1 cellular context compared by ENCODE assay signal in the genomic region with DNA sequence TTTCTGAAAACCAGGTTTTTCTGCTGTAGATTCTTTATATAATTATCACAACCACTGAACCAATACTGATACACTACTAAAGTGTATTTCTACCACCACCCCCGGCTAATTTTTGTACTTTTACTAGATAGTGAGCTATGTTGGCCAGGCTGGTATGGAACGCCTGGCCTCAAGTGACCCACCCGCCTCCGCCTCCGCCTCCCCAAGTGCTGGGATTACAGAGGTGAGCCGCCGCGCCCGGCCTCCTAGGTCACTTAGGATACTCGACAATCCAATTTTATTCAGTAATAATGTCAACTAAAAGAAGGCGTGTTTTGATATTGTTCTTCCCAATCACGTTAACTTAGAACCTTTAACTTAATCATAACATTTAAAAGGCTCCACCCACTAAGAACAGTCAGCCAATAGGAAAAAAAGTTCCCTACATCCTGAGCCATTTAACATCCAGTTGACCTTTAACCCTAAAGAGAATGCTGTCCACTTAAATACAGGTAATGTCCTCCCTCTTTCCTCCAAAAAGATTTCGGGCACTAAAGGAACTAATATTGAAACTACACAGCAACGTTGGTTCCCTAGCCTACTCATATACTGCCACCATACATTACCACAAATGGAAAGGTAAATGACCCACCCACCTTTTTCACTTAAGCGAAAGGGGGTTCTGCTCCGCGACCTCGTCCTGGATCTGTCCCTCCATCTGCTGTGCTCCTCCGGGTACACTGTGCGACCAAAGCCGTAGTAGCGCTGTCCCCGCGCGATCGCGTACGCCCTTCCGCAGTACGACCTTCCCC.
TF ChIP-seq lines count a peak whose summit lies in the region.

No MANE protein-coding gene starts in this region.

TF ChIP-seq in HepG2, 621 proteins besides CTCF, POLR2A, EP300 and RAD21 (continued from another document):
- TF ChIP-seq, protein P1, sequence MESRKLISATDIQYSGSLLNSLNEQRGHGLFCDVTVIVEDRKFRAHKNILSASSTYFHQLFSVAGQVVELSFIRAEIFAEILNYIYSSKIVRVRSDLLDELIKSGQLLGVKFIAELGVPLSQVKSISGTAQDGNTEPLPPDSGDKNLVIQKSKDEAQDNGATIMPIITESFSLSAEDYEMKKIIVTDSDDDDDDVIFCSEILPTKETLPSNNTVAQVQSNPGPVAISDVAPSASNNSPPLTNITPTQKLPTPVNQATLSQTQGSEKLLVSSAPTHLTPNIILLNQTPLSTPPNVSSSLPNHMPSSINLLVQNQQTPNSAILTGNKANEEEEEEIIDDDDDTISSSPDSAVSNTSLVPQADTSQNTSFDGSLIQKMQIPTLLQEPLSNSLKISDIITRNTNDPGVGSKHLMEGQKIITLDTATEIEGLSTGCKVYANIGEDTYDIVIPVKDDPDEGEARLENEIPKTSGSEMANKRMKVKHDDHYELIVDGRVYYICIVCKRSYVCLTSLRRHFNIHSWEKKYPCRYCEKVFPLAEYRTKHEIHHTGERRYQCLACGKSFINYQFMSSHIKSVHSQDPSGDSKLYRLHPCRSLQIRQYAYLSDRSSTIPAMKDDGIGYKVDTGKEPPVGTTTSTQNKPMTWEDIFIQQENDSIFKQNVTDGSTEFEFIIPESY (CRISPR knock-in tag; IDR thresholded peaks at IDR 0.05): 0 out of 2 replicates have a peak, but pooled peaks have one; percentile 10
- peak; percentile 27; the same call in 1 of the 2 replicates for TF ChIP-seq SALL1 (CRISPR knock-in tag; IDR thresholded peaks at IDR 0.05)
- 0 out of 2 replicates have a peak, but pooled peaks have one; percentile 19 for TF ChIP-seq HOXA3 (CRISPR knock-in tag; IDR thresholded peaks at IDR 0.05)
- no peak for TF ChIP-seq MTA3 (CRISPR knock-in tag; IDR thresholded peaks at IDR 0.05)
- TF ChIP-seq SRY (CRISPR knock-in tag; IDR thresholded peaks at IDR 0.05): 0 out of 2 replicates have a peak, but pooled peaks have one; percentile 63
- TF ChIP-seq NONO (IDR thresholded peaks at IDR 0.05): no peak
- peak; percentile 60; the same call in 1 of the 2 replicates for TF ChIP-seq NONO (CRISPR knock-in tag; conservative IDR thresholded peaks at IDR 0.05)
- TF ChIP-seq, protein P2, sequence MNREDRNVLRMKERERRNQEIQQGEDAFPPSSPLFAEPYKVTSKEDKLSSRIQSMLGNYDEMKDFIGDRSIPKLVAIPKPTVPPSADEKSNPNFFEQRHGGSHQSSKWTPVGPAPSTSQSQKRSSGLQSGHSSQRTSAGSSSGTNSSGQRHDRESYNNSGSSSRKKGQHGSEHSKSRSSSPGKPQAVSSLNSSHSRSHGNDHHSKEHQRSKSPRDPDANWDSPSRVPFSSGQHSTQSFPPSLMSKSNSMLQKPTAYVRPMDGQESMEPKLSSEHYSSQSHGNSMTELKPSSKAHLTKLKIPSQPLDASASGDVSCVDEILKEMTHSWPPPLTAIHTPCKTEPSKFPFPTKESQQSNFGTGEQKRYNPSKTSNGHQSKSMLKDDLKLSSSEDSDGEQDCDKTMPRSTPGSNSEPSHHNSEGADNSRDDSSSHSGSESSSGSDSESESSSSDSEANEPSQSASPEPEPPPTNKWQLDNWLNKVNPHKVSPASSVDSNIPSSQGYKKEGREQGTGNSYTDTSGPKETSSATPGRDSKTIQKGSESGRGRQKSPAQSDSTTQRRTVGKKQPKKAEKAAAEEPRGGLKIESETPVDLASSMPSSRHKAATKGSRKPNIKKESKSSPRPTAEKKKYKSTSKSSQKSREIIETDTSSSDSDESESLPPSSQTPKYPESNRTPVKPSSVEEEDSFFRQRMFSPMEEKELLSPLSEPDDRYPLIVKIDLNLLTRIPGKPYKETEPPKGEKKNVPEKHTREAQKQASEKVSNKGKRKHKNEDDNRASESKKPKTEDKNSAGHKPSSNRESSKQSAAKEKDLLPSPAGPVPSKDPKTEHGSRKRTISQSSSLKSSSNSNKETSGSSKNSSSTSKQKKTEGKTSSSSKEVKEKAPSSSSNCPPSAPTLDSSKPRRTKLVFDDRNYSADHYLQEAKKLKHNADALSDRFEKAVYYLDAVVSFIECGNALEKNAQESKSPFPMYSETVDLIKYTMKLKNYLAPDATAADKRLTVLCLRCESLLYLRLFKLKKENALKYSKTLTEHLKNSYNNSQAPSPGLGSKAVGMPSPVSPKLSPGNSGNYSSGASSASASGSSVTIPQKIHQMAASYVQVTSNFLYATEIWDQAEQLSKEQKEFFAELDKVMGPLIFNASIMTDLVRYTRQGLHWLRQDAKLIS (CRISPR knock-in tag; IDR thresholded peaks at IDR 0.05): no peak
- TF ChIP-seq TCF7 (IDR thresholded peaks at IDR 0.05; ENCODE audit: low read depth): no peak
- TF ChIP-seq, protein P3, sequence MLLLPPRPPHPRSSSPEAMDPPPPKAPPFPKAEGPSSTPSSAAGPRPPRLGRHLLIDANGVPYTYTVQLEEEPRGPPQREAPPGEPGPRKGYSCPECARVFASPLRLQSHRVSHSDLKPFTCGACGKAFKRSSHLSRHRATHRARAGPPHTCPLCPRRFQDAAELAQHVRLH (CRISPR knock-in tag; IDR thresholded peaks at IDR 0.05; ENCODE audit: borderline replicate concordance, low read depth): no peak
- TF ChIP-seq CHD4 (IDR thresholded peaks at IDR 0.05; ENCODE audit: borderline replicate concordance, low read length): no peak
- no peak for TF ChIP-seq ZNF883 (CRISPR knock-in tag; IDR thresholded peaks at IDR 0.05; ENCODE audit: not compliant biosample characterization)
- TF ChIP-seq ZNF746 (CRISPR knock-in tag; IDR thresholded peaks at IDR 0.05): no peak
- no peak for TF ChIP-seq ZNF577 (CRISPR knock-in tag; IDR thresholded peaks at IDR 0.05; ENCODE audit: borderline replicate concordance, low read depth)
- TF ChIP-seq HDAC1 (CRISPR knock-in tag; IDR thresholded peaks at IDR 0.05): 0 out of 2 replicates have a peak, but pooled peaks have one; percentile 13
- no peak for TF ChIP-seq MBD4 (IDR thresholded peaks at IDR 0.05; ENCODE audit: borderline replicate concordance, low read length)
- TF ChIP-seq ZNF101 (CRISPR knock-in tag; IDR thresholded peaks at IDR 0.05; ENCODE audit: borderline replicate concordance, low read depth): no peak
- TF ChIP-seq SKI (IDR thresholded peaks at IDR 0.05; ENCODE audit: partially characterized antibody): no peak
- no peak for TF ChIP-seq TEAD3 (CRISPR knock-in tag; optimal IDR thresholded peaks at IDR 0.05; ENCODE audit: borderline replicate concordance)
- TF ChIP-seq KLF13 (CRISPR knock-in tag; IDR thresholded peaks at IDR 0.05): no peak
- TF ChIP-seq NFE2L2 (IDR thresholded peaks at IDR 0.05; ENCODE audit: low read length): no peak
- TF ChIP-seq, protein P4, sequence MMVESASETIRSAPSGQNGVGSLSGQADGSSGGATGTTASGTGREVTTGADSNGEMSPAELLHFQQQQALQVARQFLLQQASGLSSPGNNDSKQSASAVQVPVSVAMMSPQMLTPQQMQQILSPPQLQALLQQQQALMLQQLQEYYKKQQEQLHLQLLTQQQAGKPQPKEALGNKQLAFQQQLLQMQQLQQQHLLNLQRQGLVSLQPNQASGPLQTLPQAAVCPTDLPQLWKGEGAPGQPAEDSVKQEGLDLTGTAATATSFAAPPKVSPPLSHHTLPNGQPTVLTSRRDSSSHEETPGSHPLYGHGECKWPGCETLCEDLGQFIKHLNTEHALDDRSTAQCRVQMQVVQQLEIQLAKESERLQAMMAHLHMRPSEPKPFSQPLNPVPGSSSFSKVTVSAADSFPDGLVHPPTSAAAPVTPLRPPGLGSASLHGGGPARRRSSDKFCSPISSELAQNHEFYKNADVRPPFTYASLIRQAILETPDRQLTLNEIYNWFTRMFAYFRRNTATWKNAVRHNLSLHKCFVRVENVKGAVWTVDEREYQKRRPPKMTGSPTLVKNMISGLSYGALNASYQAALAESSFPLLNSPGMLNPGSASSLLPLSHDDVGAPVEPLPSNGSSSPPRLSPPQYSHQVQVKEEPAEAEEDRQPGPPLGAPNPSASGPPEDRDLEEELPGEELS (CRISPR knock-in tag; IDR thresholded peaks at IDR 0.05): no peak
- TF ChIP-seq ZNF136 (CRISPR knock-in tag; IDR thresholded peaks at IDR 0.05; ENCODE audit: low read depth): no peak
- TF ChIP-seq NR2F2 (IDR thresholded peaks at IDR 0.05; ENCODE audit: borderline replicate concordance, low read depth): no peak
- TF ChIP-seq, protein P5, sequence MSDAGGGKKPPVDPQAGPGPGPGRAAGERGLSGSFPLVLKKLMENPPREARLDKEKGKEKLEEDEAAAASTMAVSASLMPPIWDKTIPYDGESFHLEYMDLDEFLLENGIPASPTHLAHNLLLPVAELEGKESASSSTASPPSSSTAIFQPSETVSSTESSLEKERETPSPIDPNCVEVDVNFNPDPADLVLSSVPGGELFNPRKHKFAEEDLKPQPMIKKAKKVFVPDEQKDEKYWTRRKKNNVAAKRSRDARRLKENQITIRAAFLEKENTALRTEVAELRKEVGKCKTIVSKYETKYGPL (CRISPR knock-in tag; IDR thresholded peaks at IDR 0.05): no peak
- no peak for TF ChIP-seq MATR3 (CRISPR knock-in tag; IDR thresholded peaks at IDR 0.05)
- 0 out of 2 replicates have a peak, but pooled peaks have one; percentile 2 for TF ChIP-seq ZNF747 (CRISPR knock-in tag; IDR thresholded peaks at IDR 0.05; ENCODE audit: borderline replicate concordance)
- no peak for TF ChIP-seq NFIC (IDR thresholded peaks at IDR 0.05; ENCODE audit: low read length)
- 0 out of 2 replicates have a peak, but pooled peaks have one; percentile 68 for TF ChIP-seq ZFYVE20 (CRISPR knock-in tag; IDR thresholded peaks at IDR 0.05; ENCODE audit: borderline replicate concordance, low read depth)
- peak; percentile 91 for TF ChIP-seq NR2C2 (CRISPR knock-in tag; IDR thresholded peaks at IDR 0.05; ENCODE audit: borderline replicate concordance)
- TF ChIP-seq ZNF709 (CRISPR knock-in tag; IDR thresholded peaks at IDR 0.05): 0 out of 2 replicates have a peak, but pooled peaks have one; percentile 1
- TF ChIP-seq KDM2A (CRISPR knock-in tag; IDR thresholded peaks at IDR 0.05; ENCODE audit: borderline replicate concordance, low read depth): peak; percentile 5; the same call in 1 of the 2 replicates
- TF ChIP-seq ZNF670 (CRISPR knock-in tag; IDR thresholded peaks at IDR 0.05; ENCODE audit: borderline replicate concordance): no peak
- TF ChIP-seq NR2F6 (IDR thresholded peaks at IDR 0.05): peak; percentile 73
- TF ChIP-seq NR2F6 (CRISPR knock-in tag; IDR thresholded peaks at IDR 0.05): peak; percentile 48; the same call in 1 of the 2 replicates
- no peak for TF ChIP-seq HNF4G (IDR thresholded peaks at IDR 0.05; ENCODE audit: borderline replicate concordance, low read depth, low read length)
- TF ChIP-seq HNF4G (CRISPR knock-in tag; IDR thresholded peaks at IDR 0.05; ENCODE audit: borderline replicate concordance, low read depth): no peak
- TF ChIP-seq, protein P6, sequence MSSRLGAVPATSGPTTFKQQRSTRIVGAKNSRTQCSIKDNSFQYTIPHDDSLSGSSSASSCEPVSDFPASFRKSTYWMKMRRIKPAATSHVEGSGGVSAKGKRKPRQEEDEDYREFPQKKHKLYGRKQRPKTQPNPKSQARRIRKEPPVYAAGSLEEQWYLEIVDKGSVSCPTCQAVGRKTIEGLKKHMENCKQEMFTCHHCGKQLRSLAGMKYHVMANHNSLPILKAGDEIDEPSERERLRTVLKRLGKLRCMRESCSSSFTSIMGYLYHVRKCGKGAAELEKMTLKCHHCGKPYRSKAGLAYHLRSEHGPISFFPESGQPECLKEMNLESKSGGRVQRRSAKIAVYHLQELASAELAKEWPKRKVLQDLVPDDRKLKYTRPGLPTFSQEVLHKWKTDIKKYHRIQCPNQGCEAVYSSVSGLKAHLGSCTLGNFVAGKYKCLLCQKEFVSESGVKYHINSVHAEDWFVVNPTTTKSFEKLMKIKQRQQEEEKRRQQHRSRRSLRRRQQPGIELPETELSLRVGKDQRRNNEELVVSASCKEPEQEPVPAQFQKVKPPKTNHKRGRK (CRISPR knock-in tag; IDR thresholded peaks at IDR 0.05): no peak
- 0 out of 2 replicates have a peak, but pooled peaks have one; percentile 20 for TF ChIP-seq NFYC (CRISPR knock-in tag; IDR thresholded peaks at IDR 0.05)
- no peak for TF ChIP-seq ZNF224 (CRISPR knock-in tag; IDR thresholded peaks at IDR 0.05)
- TF ChIP-seq WIZ (CRISPR knock-in tag; IDR thresholded peaks at IDR 0.05): no peak
- no peak; a peak in 1 of 4 replicates for TF ChIP-seq NR2F1 (CRISPR knock-in tag; IDR thresholded peaks at IDR 0.05)
- no peak for TF ChIP-seq NFKB2 (CRISPR knock-in tag; IDR thresholded peaks at IDR 0.05; ENCODE audit: borderline replicate concordance)
- TF ChIP-seq ZFP36 (IDR thresholded peaks at IDR 0.05; ENCODE audit: borderline replicate concordance, low read depth, low read length, partially characterized antibody): no peak
- TF ChIP-seq NCOA1 (CRISPR knock-in tag; IDR thresholded peaks at IDR 0.05): 0 out of 2 replicates have a peak, but pooled peaks have one; percentile 9
- no peak for TF ChIP-seq ATRX (CRISPR knock-in tag; IDR thresholded peaks at IDR 0.05; ENCODE audit: borderline replicate concordance)
- no peak for TF ChIP-seq ZNF660 (CRISPR knock-in tag; IDR thresholded peaks at IDR 0.05; ENCODE audit: borderline replicate concordance, low read depth)
- TF ChIP-seq NRL (CRISPR knock-in tag; IDR thresholded peaks at IDR 0.05; ENCODE audit: borderline replicate concordance): no peak
- no peak for TF ChIP-seq ZFP90 (CRISPR knock-in tag; IDR thresholded peaks at IDR 0.05; ENCODE audit: borderline replicate concordance)
TF ChIP-seq in HepG2: peak in this region for 22.
